Comparison of ENCODE assay signal across 8 cellular contexts in genomic region chr18:74196220-74197119, GRCh38. TPM values are rescaled to one million over a fixed set of nuclear protein-coding genes. Genes with fewer than 3 reads are reported as not detected.
DNase-seq lines count a peak whose midpoint lies in the region; ATAC-seq and TF ChIP-seq lines count a peak whose summit lies in the region.

No MANE protein-coding gene starts in this region.

- H3K27ac Mint-ChIP-seq in naive thymus-derived CD4-positive, alpha-beta T cell = peak overlapping the region in 8 of 9 donors; percentile 51 to 90 (median 79)

- CTCF ChIA-PET in naive thymus-derived CD4-positive, alpha-beta T cell (lab: Charles Lee) = interaction anchor here (0.9 to 3.2 kb wide), 7 partner anchors 141 to 355 kb away, joined by 3 to 18 read pairs (median 3); no protein-coding TSS in a partner anchor

- no peaks in the 10 kb centered on the region for H3K9me3 Mint-ChIP-seq in naive thymus-derived CD4-positive, alpha-beta T cell

- TF ChIP-seq CTCF in GM20000 (IDR thresholded peaks at IDR 0.05; ENCODE audit: extremely low read depth, missing control alignments) = peak; percentile 77

- H3K36me3 Mint-ChIP-seq in naive thymus-derived CD4-positive, alpha-beta T cell = no peaks in the 10 kb centered on the region

- DNase-seq in D341Med (ENCODE audit: low spot score) (peak; percentile 83), GM20000 (ENCODE audit: low spot score) (peak; percentile 84), NCI-H82 treated with DMSO at 0.1 percent for 48 hours (lab: John Stamatoyannopoulos, UW; ENCODE audit: unreplicated experiment) (peak; percentile 43), erythroblast (lab: John Stamatoyannopoulos, UW) (peak; percentile 85 to 91), stromal cell of bone marrow (ENCODE audit: low read depth) (peak; percentile 34)
- peak; percentile 6 for DNase-seq in activated CD8-positive, alpha-beta memory T cell treated with anti-CD3 and anti-CD28 coated beads, Interleukin-2, amount 50 U/mL, for 24 hours (ENCODE audit: extremely low read depth)
- DNase-seq in naive thymus-derived CD4-positive, alpha-beta T cell = peak in 7 of 9 donors; percentile 51 to 80 (median 71)

- H3K4me3 ChIP-seq in naive thymus-derived CD4-positive, alpha-beta T cell (ENCODE audit: low read length) = peak overlapping the region; percentile 55

- H3K36me3 ChIP-seq in naive thymus-derived CD4-positive, alpha-beta T cell (ENCODE audit: control insufficient read depth in 2 of 3, insufficient read depth in 3 of 3, low read length in 3 of 3) = no peaks in the 10 kb centered on the region

- ATAC-seq in HG03575 (IDR thresholded peaks at IDR 0.05; ENCODE audit: extremely low read depth, insufficient number of reproducible peaks, low FRiP score, unreplicated experiment) = peak; percentile 85
- peak; percentile 95 for ATAC-seq in naive thymus-derived CD4-positive, alpha-beta T cell

- intact Hi-C loops in naive thymus-derived CD4-positive, alpha-beta T cell (cut with micrococcal nuclease) = loop anchor here (1.0 to 5.0 kb wide), 8 partner anchors 48 to 356 kb away; partner anchors contain the start of genes TIMM21 (in 2 of the 2) and CYB5A (in 1 of the 2)

- H3K27me3 Mint-ChIP-seq in naive thymus-derived CD4-positive, alpha-beta T cell = peaks cover 1 to 11% (median 2%) of the 10 kb centered on the region in 5 donors

- peak overlapping the region; percentile 63 for H3K27ac ChIP-seq in naive thymus-derived CD4-positive, alpha-beta T cell (ENCODE audit: low read depth, low read length)

- POLR2A ChIA-PET in naive thymus-derived CD4-positive, alpha-beta T cell (lab: Charles Lee) = interaction anchor here (0.6 to 0.7 kb wide), 2 partner anchors 11 to 99 kb away, joined by 3 read pairs; no protein-coding TSS in a partner anchor

- TF ChIP-seq POLR2A in erythroblast (IDR thresholded peaks at IDR 0.05; ENCODE audit: low read length) = no peak

- H3K4me1 Mint-ChIP-seq in naive thymus-derived CD4-positive, alpha-beta T cell = peaks cover 0 to 7% (median 0%) of the 10 kb centered on the region in 7 donors

- no peaks in the 10 kb centered on the region for H3K9me3 ChIP-seq in naive thymus-derived CD4-positive, alpha-beta T cell (ENCODE audit: control insufficient read depth in 2 of 3, low read length in 3 of 3)

- H3K4me1 ChIP-seq in naive thymus-derived CD4-positive, alpha-beta T cell (ENCODE audit: control insufficient read depth in 2 of 2, insufficient read depth in 2 of 2, low read length in 2 of 2) = no peaks in the 10 kb centered on the region

- H3K4me3 Mint-ChIP-seq in naive thymus-derived CD4-positive, alpha-beta T cell = peak overlapping the region; percentile 63 to 90 (median 86)

- no peaks in the 10 kb centered on the region for H3K27me3 ChIP-seq in naive thymus-derived CD4-positive, alpha-beta T cell (ENCODE audit: control insufficient read depth in 2 of 2, insufficient read depth in 2 of 2, low read length in 2 of 2)

RNA-seq across cellular contexts. Expression of gene TIMM21, which starts 48.1 kb away (rescaled TPM):
- total RNA-seq in naive thymus-derived CD4-positive, alpha-beta T cell = 10 to 100 TPM in 4 of 5 experiments, 1 to 10 TPM in 1; 9.7 to 30.2 (median 27.9) TPM
- 10 to 100 TPM; 15.2 to 25.8 TPM for polyA plus RNA-seq in naive thymus-derived CD4-positive, alpha-beta T cell

RNA-seq across cellular contexts. Expression of gene FBXO15, which starts 48.8 kb away (rescaled TPM):
- total RNA-seq in naive thymus-derived CD4-positive, alpha-beta T cell = 1 to 10 TPM; 1.1 to 4.9 (median 1.3) TPM
- polyA plus RNA-seq in naive thymus-derived CD4-positive, alpha-beta T cell = 1 to 10 TPM; 4.9 to 5.1 TPM

Comparison
In these comparisons a context has a peak if more than half of its experiments do, and no peak if none do; other contexts are left out.
1. Peak in every context shown above with its lines: DNase-seq, ATAC-seq, H3K4me3 ChIP-seq and H3K27ac ChIP-seq.
2. DNase-seq: peak in every context shown above with its lines; median percentile 88 in erythroblast; 84 in GM20000; 83 in D341Med; 71 in naive thymus-derived CD4-positive, alpha-beta T cell; 43 in NCI-H82 treated with DMSO at 0.1 percent for 48 hours; 34 in stromal cell of bone marrow; 6 in activated CD8-positive, alpha-beta memory T cell treated with anti-CD3 and anti-CD28 coated beads, Interleukin-2, amount 50 U/mL, for 24 hours.